ENCODE assay signal across 10 cellular contexts in the genomic region with DNA sequence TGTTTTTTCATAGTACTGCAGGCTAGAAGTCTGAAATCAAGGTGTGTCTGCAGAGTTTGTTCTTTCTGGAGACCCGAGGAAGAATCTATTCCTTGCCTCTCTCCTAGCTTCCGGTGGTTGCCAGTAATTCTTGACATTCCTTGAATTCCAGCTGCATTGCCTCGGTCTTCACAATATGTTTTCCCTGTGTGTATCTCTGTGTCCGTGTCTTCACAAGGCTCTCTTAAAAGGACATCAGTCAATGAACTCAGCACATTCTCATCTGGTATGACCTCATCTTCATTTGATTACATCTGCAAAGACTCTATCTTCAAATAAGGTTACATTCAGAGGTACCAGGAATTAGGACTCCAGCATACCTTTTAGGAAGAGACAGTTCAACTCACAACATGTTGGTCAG.
A peak's percentile ranks its signal among the peaks of the same experiment; 100 is the strongest.
DNase-seq lines count a peak whose midpoint lies in the region; ATAC-seq and TF ChIP-seq lines count a peak whose summit lies in the region.
"Had no signal": no experiment of that assay in that cellular context is flagged by ENCODE, and none has a peak within 500 bp of the region (broad histone marks: within the 10 kb centered on the region; RNA-seq: fewer than 3 reads in every experiment).

No MANE protein-coding gene starts in this region.

- peaks cover 10% of the 10 kb centered on the region for H3K4me1 ChIP-seq in H9 (ENCODE audit: insufficient read depth, low read length)
- H3K4me1 ChIP-seq in fibroblast of lung (ENCODE audit: control insufficient read depth, extremely low read depth, insufficient read depth, low read length): no peaks in the 10 kb centered on the region
- H3K4me1 ChIP-seq: Peyer's patch had no signal

- no peaks in the 10 kb centered on the region for H3K9me3 Mint-ChIP-seq in H9
- no peaks in the 10 kb centered on the region for H3K9me3 Mint-ChIP-seq in osteocyte (ENCODE audit: unreplicated experiment)
- H3K9me3 Mint-ChIP-seq in activated CD4-positive, alpha-beta T cell treated with anti-CD3 and anti-CD28 coated beads for 36 hours (ENCODE audit: low read depth): no peaks in the 10 kb centered on the region

- POLR2A ChIA-PET in RWPE1 (lab: Yijun Ruan, JAX; ENCODE audit: low non-redundant PET): no interaction called here
- POLR2A ChIA-PET in activated CD4-positive, alpha-beta T cell treated with anti-CD3 and anti-CD28 coated beads for 36 hours (lab: Charles Lee): no interaction called here

- DNase-seq in H9: peak; percentile 52
- peak; percentile 12 for DNase-seq in RWPE1 (ENCODE audit: low spot score)
- peak; percentile 2 to 80 for DNase-seq in fibroblast of lung (ENCODE audit: low read depth in 2 of 2)
- DNase-seq in osteocyte (ENCODE audit: extremely low spot score, unreplicated experiment): no peak
- DNase-seq in NCI-H1436 treated with DMSO at 0.1 percent for 48 hours (lab: John Stamatoyannopoulos, UW): no peak
- no peak for DNase-seq in midbrain (lab: John Stamatoyannopoulos, UW)
- DNase-seq in activated CD4-positive, alpha-beta T cell treated with anti-CD3 and anti-CD28 coated beads for 36 hours: no peak
- DNase-seq: occipital lobe, Peyer's patch had no signal

- H2BK120ac ChIP-seq in H9 (ENCODE audit: low read depth, low read length, poor library complexity, severe bottlenecking): no peak overlapping the region

- no peak overlapping the region for H3K23ac ChIP-seq in H9 (ENCODE audit: insufficient read length, low read depth, low read length)

- H3K27me3 Mint-ChIP-seq in H9 (ENCODE audit: low read depth): no peaks in the 10 kb centered on the region
- no peaks in the 10 kb centered on the region for H3K27me3 Mint-ChIP-seq in osteocyte (ENCODE audit: unreplicated experiment)
- H3K27me3 Mint-ChIP-seq in activated CD4-positive, alpha-beta T cell treated with anti-CD3 and anti-CD28 coated beads for 36 hours: no peaks in the 10 kb centered on the region

- H2AK5ac ChIP-seq in H9 (ENCODE audit: insufficient read length, low read length): no peak overlapping the region

- intact Hi-C loops in activated CD4-positive, alpha-beta T cell treated with anti-CD3 and anti-CD28 coated beads for 36 hours (cut with DNase I, micrococcal nuclease): no loop called here

- H3K79me2 ChIP-seq in H9 (ENCODE audit: insufficient read depth, low read length): no peaks in the 10 kb centered on the region
- H3K79me2 ChIP-seq in fibroblast of lung (ENCODE audit: control insufficient read depth, insufficient read depth, low read length): no peaks in the 10 kb centered on the region

- H3K79me1 ChIP-seq in H9 (ENCODE audit: insufficient read depth, low read depth, low read length, poor library complexity, severe bottlenecking): no peaks in the 10 kb centered on the region

- no peak overlapping the region for H2BK5ac ChIP-seq in H9 (ENCODE audit: insufficient read length, low read length)

- H3K27ac Mint-ChIP-seq in H9: peak overlapping the region; percentile 64 to 90 (median 85); a peak in 6 of 7 replicates
- H3K27ac Mint-ChIP-seq in osteocyte (ENCODE audit: unreplicated experiment): peak overlapping the region; percentile 23
- H3K27ac Mint-ChIP-seq in activated CD4-positive, alpha-beta T cell treated with anti-CD3 and anti-CD28 coated beads for 36 hours: no peak overlapping the region

- no peak overlapping the region for H2AFZ ChIP-seq in H9 (ENCODE audit: low read length)
- peak overlapping the region; percentile 26 for H2AFZ ChIP-seq in fibroblast of lung (ENCODE audit: low read length)

- no peak for ATAC-seq in activated CD4-positive, alpha-beta T cell treated with anti-CD3 and anti-CD28 coated beads for 36 hours
- ATAC-seq in GM21825 (IDR thresholded peaks at IDR 0.05; ENCODE audit: unreplicated experiment): no peak

- H3K4me1 Mint-ChIP-seq in H9 (peaks cover 39 to 50% of the 10 kb centered on the region in 2 experiments), osteocyte (ENCODE audit: unreplicated experiment) (peaks cover 20% of the 10 kb centered on the region)
- no peaks in the 10 kb centered on the region for H3K4me1 Mint-ChIP-seq in activated CD4-positive, alpha-beta T cell treated with anti-CD3 and anti-CD28 coated beads for 36 hours

- no peak for TF ChIP-seq CTCF in H9 (conservative IDR thresholded peaks at IDR 0.05)
- TF ChIP-seq CTCF in RWPE1 (conservative IDR thresholded peaks at IDR 0.05; ENCODE audit: low read depth): no peak
- TF ChIP-seq CTCF in fibroblast of lung (conservative IDR thresholded peaks at IDR 0.05 in 1 of 2, IDR thresholded peaks at IDR 0.05 in 1 of 2; ENCODE audit: low read depth in 1 of 2, low read length in 2 of 2): no peak
- no peak for TF ChIP-seq CTCF in osteocyte (IDR thresholded peaks at IDR 0.05)

- H3K9me3 ChIP-seq in H9 (ENCODE audit: control insufficient read depth, low read depth, low read length) (no peaks in the 10 kb centered on the region), fibroblast of lung (ENCODE audit: control insufficient read depth, insufficient read depth, low read depth, low read length) (no peaks in the 10 kb centered on the region)
- H3K9me3 ChIP-seq: Peyer's patch had no signal

- H3K27ac ChIP-seq in H9 (ENCODE audit: insufficient read length, low read depth, low read length): peak overlapping the region; percentile 78
- H3K27ac ChIP-seq in RWPE1: no peak overlapping the region
- H3K27ac ChIP-seq in fibroblast of lung (ENCODE audit: insufficient read depth, low read length): no peak overlapping the region
- H3K27ac ChIP-seq: Peyer's patch had no signal

- no peaks in the 10 kb centered on the region for H3K23me2 ChIP-seq in H9 (ENCODE audit: insufficient read length, low read depth, low read length, poor library complexity, severe bottlenecking)

- no peak overlapping the region for H4K91ac ChIP-seq in H9 (ENCODE audit: insufficient read length, low read depth, low read length)

- no peak overlapping the region for H2BK12ac ChIP-seq in H9 (ENCODE audit: insufficient read length, low read depth, low read length)

- H4K5ac ChIP-seq in H9 (ENCODE audit: insufficient read length, low read depth, low read length): no peak overlapping the region

- no peak overlapping the region for H3K4ac ChIP-seq in H9 (ENCODE audit: low read depth, low read length)

- no peak overlapping the region for H3T11ph ChIP-seq in H9 (ENCODE audit: low read length)

- H3K4me3 Mint-ChIP-seq in H9: no peak overlapping the region
- H3K4me3 Mint-ChIP-seq in osteocyte (ENCODE audit: unreplicated experiment): no peak overlapping the region
- H3K4me3 Mint-ChIP-seq in activated CD4-positive, alpha-beta T cell treated with anti-CD3 and anti-CD28 coated beads for 36 hours: no peak overlapping the region

- no peaks in the 10 kb centered on the region for H4K20me1 ChIP-seq in H9 (ENCODE audit: control insufficient read depth, insufficient read depth, insufficient read length)
- no peaks in the 10 kb centered on the region for H4K20me1 ChIP-seq in fibroblast of lung (ENCODE audit: control insufficient read depth, extremely low read depth, insufficient read depth, low read length)

- H3K4me2 ChIP-seq in H9 (ENCODE audit: insufficient read depth, insufficient read length, low read length) (peak overlapping the region; percentile 23), fibroblast of lung (ENCODE audit: extremely low read depth, insufficient read depth, low read length) (no peak overlapping the region)

- no peak overlapping the region for H2BK20ac ChIP-seq in H9 (ENCODE audit: low read depth, low read length, poor library complexity, severe bottlenecking)

- H4K8ac ChIP-seq in H9 (replicated peaks; ENCODE audit: insufficient read length, low read depth, low read length): no peak overlapping the region

- peak overlapping the region; percentile 48 for H3K18ac ChIP-seq in H9 (ENCODE audit: insufficient read length, low read depth, low read length)

- WGBS in H9 (ENCODE audit: extremely low coverage, insufficient read length, low lambda C conversion rate): no CpG with 5 or more reads among the region's 4 CpGs

- no peaks in the 10 kb centered on the region for H3K27me3 ChIP-seq in H9 (ENCODE audit: insufficient read depth, low read length)
- no peaks in the 10 kb centered on the region for H3K27me3 ChIP-seq in fibroblast of lung (ENCODE audit: control insufficient read depth, insufficient read depth, low read length)
- H3K27me3 ChIP-seq: Peyer's patch had no signal

- H3K56ac ChIP-seq in H9 (ENCODE audit: insufficient read length, low read depth, low read length): no peak overlapping the region

- H3K36me3 Mint-ChIP-seq in H9 (ENCODE audit: insufficient read depth in 1 of 3, low read depth in 3 of 3) (no peaks in the 10 kb centered on the region), osteocyte (ENCODE audit: unreplicated experiment) (no peaks in the 10 kb centered on the region)
- H3K36me3 Mint-ChIP-seq in activated CD4-positive, alpha-beta T cell treated with anti-CD3 and anti-CD28 coated beads for 36 hours (ENCODE audit: low read depth): no peaks in the 10 kb centered on the region

- no peak overlapping the region for H3K4me3 ChIP-seq in fibroblast of lung (replicated peaks in 1 of 4; ENCODE audit: control extremely low read depth in 1 of 4, insufficient read depth in 1 of 4, low read depth in 3 of 4, low read length in 4 of 4)
- H3K4me3 ChIP-seq: Peyer's patch had no signal

- H3K36me3 ChIP-seq in fibroblast of lung (ENCODE audit: control insufficient read depth, insufficient read depth, low read length): no peaks in the 10 kb centered on the region
- H3K36me3 ChIP-seq: Peyer's patch had no signal

- H3K9ac ChIP-seq in H9 (ENCODE audit: extremely low read depth, insufficient read length, low read length) (no peak overlapping the region), fibroblast of lung (ENCODE audit: insufficient read depth, low read length) (no peak overlapping the region)

- no peak overlapping the region for H3K14ac ChIP-seq in H9 (ENCODE audit: insufficient read depth, low read length)

- no peak overlapping the region for H2BK15ac ChIP-seq in H9 (ENCODE audit: low read depth, low read length)

- CTCF ChIA-PET in RWPE1 (lab: Yijun Ruan, JAX): no interaction called here
- CTCF ChIA-PET in activated CD4-positive, alpha-beta T cell treated with anti-CD3 and anti-CD28 coated beads for 36 hours (lab: Charles Lee): no interaction called here

Comparison
In these comparisons a context has a peak if more than half of its experiments do, and no peak if none do; other contexts are left out.
1. DNase-seq: peak in H9 (single experiment), RWPE1 (single experiment) and fibroblast of lung (2 of 2); none in osteocyte (single experiment), NCI-H1436 treated with DMSO at 0.1 percent for 48 hours (single experiment), midbrain (single experiment) and activated CD4-positive, alpha-beta T cell treated with anti-CD3 and anti-CD28 coated beads for 36 hours (single experiment).